1 cellular context compared by ENCODE assay signal in genomic region chr11:64034411-64034811, GRCh38.
TF ChIP-seq lines count a peak whose summit lies in the region.

No MANE protein-coding gene starts in this region.

TF ChIP-seq in WTC11, 78 proteins besides CTCF, POLR2A, EP300 and RAD21 (continued from another document):
- TF ChIP-seq ZNF425 (CRISPR knock-in tag; conservative IDR thresholded peaks at IDR 0.05) (no peak), GABPB1 (CRISPR knock-in tag; IDR thresholded peaks at IDR 0.05) (no peak), HMGA2 (CRISPR knock-in tag; IDR thresholded peaks at IDR 0.05) (no peak), RORB (CRISPR knock-in tag; IDR thresholded peaks at IDR 0.05) (no peak)
